Comparison of ENCODE assay signal across 33 cellular contexts in genomic region chr9:113978954-113979712, GRCh38.
DNase-seq lines count a peak whose midpoint lies in the region; FAIRE-seq and TF ChIP-seq lines count a peak whose summit lies in the region.
"Had no signal": no experiment of that assay in that cellular context is flagged by ENCODE, and none has a peak within 500 bp of the region (broad histone marks: within the 10 kb centered on the region; RNA-seq: fewer than 3 reads in every experiment).

No MANE protein-coding gene starts in this region.

- peak; percentile 84 for FAIRE-seq in astrocyte (lab: Jason Lieb, UNC)
- FAIRE-seq: GM12878, HepG2 had no signal

- H3K79me2 ChIP-seq in astrocyte (ENCODE audit: insufficient read depth, low read length), result peaks cover 37% of the 10 kb centered on the region
- H3K79me2 ChIP-seq: parathyroid adenoma had no signal

- no peak overlapping the region for H3K27ac ChIP-seq in astrocyte (ENCODE audit: low read depth, low read length)
- no peak overlapping the region for H3K27ac ChIP-seq in neuronal stem cell (replicated peaks; ENCODE audit: low read length)
- H3K27ac ChIP-seq: ascending aorta, C4-2B, heart left ventricle, lower lobe of right lung, parathyroid adenoma, right lobe of liver, SK-N-MC, upper lobe of left lung had no signal

- H2BK12ac ChIP-seq in neuronal stem cell (ENCODE audit: low read length), result no peak overlapping the region

- H3K27ac Mint-ChIP-seq in astrocyte (ENCODE audit: unreplicated experiment), result no peak overlapping the region
- H3K27ac Mint-ChIP-seq: activated CD4-positive, alpha-beta T cell treated with anti-CD3 and anti-CD28 coated beads for 36 hours; activated naive CD4-positive, alpha-beta T cell treated with anti-CD3 and anti-CD28 coated beads, Interleukin-2, amount 50 U/mL, for 72 hours; GM23338; nephron; stimulated activated effector memory CD8-positive, alpha-beta T cell treated with anti-CD3 and anti-CD28 coated beads, Interleukin-12 subunit alpha, Interleukin-12 subunit beta, amount 100 ng/mL, for 72 hours had no signal

- H3K4me3 Mint-ChIP-seq in astrocyte (ENCODE audit: unreplicated experiment), result no peak overlapping the region
- H3K4me3 Mint-ChIP-seq: activated CD4-positive, alpha-beta T cell treated with anti-CD3 and anti-CD28 coated beads for 36 hours; central memory CD8-positive, alpha-beta T cell; GM23338; nephron; stimulated activated effector memory CD8-positive, alpha-beta T cell treated with anti-CD3 and anti-CD28 coated beads, Interleukin-12 subunit alpha, Interleukin-12 subunit beta, amount 100 ng/mL, for 72 hours had no signal

- H3K9ac ChIP-seq in astrocyte (ENCODE audit: low read length), result no peak overlapping the region
- H3K9ac ChIP-seq in neuronal stem cell (ENCODE audit: low read depth, low read length, poor library complexity), result no peak overlapping the region
- H3K9ac ChIP-seq: parathyroid adenoma had no signal

- peak overlapping the region; percentile 41 for H3K4me2 ChIP-seq in astrocyte (ENCODE audit: low read length)
- no peak overlapping the region for H3K4me2 ChIP-seq in neuronal stem cell (ENCODE audit: insufficient read depth, low read length, poor library complexity, severe bottlenecking)
- H3K4me2 ChIP-seq: GM23338 had no signal

- H4K20me1 ChIP-seq in astrocyte (ENCODE audit: insufficient read depth, low read length), result peaks cover 89% of the 10 kb centered on the region

- H3K23ac ChIP-seq in neuronal stem cell (ENCODE audit: low read depth, low read length, poor library complexity), result no peak overlapping the region

- H3K9me3 ChIP-seq in astrocyte (ENCODE audit: insufficient read depth, low read depth, low read length) (no peaks in the 10 kb centered on the region), neuronal stem cell (replicated peaks in 1 of 2; ENCODE audit: control insufficient read depth in 2 of 2, insufficient read depth in 1 of 2, low read depth in 1 of 2, low read length in 2 of 2) (no peaks in the 10 kb centered on the region)
- H3K9me3 ChIP-seq: ascending aorta, heart left ventricle, lower lobe of right lung, mucosa of descending colon, right lobe of liver, upper lobe of left lung had no signal

- no peak overlapping the region for H4K8ac ChIP-seq in neuronal stem cell (ENCODE audit: low read depth, low read length)

- no peak overlapping the region for H2BK5ac ChIP-seq in neuronal stem cell (ENCODE audit: low read length)

- TF ChIP-seq CTCF in AG10803 (conservative IDR thresholded peaks at IDR 0.05; ENCODE audit: low read length) (no peak), HFF-Myc (IDR thresholded peaks at IDR 0.05; ENCODE audit: low read depth, low read length, missing control alignments) (no peak), astrocyte (IDR thresholded peaks at IDR 0.05; ENCODE audit: insufficient read depth, low read depth, low read length) (no peak)

- H3K79me1 ChIP-seq in neuronal stem cell (ENCODE audit: low read depth, low read length), result no peaks in the 10 kb centered on the region

- no peak overlapping the region for H2AK5ac ChIP-seq in neuronal stem cell (ENCODE audit: low read depth, low read length)

- H2BK15ac ChIP-seq in neuronal stem cell (ENCODE audit: low read length), result no peak overlapping the region

- H3K9me3 Mint-ChIP-seq in astrocyte (ENCODE audit: unreplicated experiment), result no peaks in the 10 kb centered on the region
- H3K9me3 Mint-ChIP-seq: activated naive CD4-positive, alpha-beta T cell treated with anti-CD3 and anti-CD28 coated beads, Interleukin-2, amount 50 U/mL, for 72 hours; central memory CD8-positive, alpha-beta T cell; GM23338; nephron; stimulated activated effector memory CD8-positive, alpha-beta T cell treated with anti-CD3 and anti-CD28 coated beads, Interleukin-12 subunit alpha, Interleukin-12 subunit beta, amount 100 ng/mL, for 72 hours had no signal

- no peak overlapping the region for H2AFZ ChIP-seq in astrocyte (ENCODE audit: low read depth, low read length)
- no peak overlapping the region for H2AFZ ChIP-seq in neuronal stem cell (ENCODE audit: low read length)
- H2AFZ ChIP-seq: GM23338, parathyroid adenoma had no signal

- H3K4me3 ChIP-seq in AG10803 (ENCODE audit: low read length), result no peak overlapping the region
- no peak overlapping the region for H3K4me3 ChIP-seq in HFF-Myc (replicated peaks; ENCODE audit: low read depth, low read length)
- no peak overlapping the region for H3K4me3 ChIP-seq in astrocyte (ENCODE audit: insufficient read depth, low read depth, low read length)
- H3K4me3 ChIP-seq in neuronal stem cell (ENCODE audit: low read length in 2 of 2), result no peak overlapping the region
- H3K4me3 ChIP-seq: ascending aorta, GM12878, GM23338, heart left ventricle, lower lobe of right lung, mucosa of descending colon, right lobe of liver, SK-N-MC, upper lobe of left lung had no signal

- H3K14ac ChIP-seq in neuronal stem cell (ENCODE audit: low read length), result no peak overlapping the region

- peaks cover 8% of the 10 kb centered on the region for H3K36me3 Mint-ChIP-seq in astrocyte (ENCODE audit: low read depth, unreplicated experiment)
- H3K36me3 Mint-ChIP-seq: activated naive CD4-positive, alpha-beta T cell treated with anti-CD3 and anti-CD28 coated beads, Interleukin-2, amount 50 U/mL, for 72 hours; stimulated activated effector memory CD8-positive, alpha-beta T cell treated with anti-CD3 and anti-CD28 coated beads, Interleukin-12 subunit alpha, Interleukin-12 subunit beta, amount 100 ng/mL, for 72 hours had no signal

- H2BK120ac ChIP-seq in neuronal stem cell (ENCODE audit: low read depth, low read length), result no peak overlapping the region

- DNase-seq in AG10803 (ENCODE audit: low read depth) (peak; percentile 46), HFF-Myc (ENCODE audit: extremely low read depth, low read depth) (peak; percentile 38), astrocyte (ENCODE audit: low read depth) (peak; percentile 42), glomerular visceral epithelial cell (ENCODE audit: extremely low spot score) (peak; percentile 16), SHP77 treated with DMSO at 0.1 percent for 48 hours (lab: John Stamatoyannopoulos, UW) (no peak), medulla oblongata (ENCODE audit: extremely low spot score) (no peak), neuronal stem cell (ENCODE audit: low spot score) (no peak), ecto neural progenitor cell (ENCODE audit: low spot score) (no peak)
- DNase-seq: activated CD4-positive, alpha-beta T cell treated with anti-CD3 and anti-CD28 coated beads for 36 hours; activated T-cell treated with anti-CD3 and anti-CD28 coated beads for 4 hours; DND-41; heart left ventricle; lower lobe of right lung; mucosa of descending colon; NCI-H1092 treated with DMSO at 0.1 percent for 48 hours; NCI-H1930; NCI-H526 treated with DMSO at 0.1 percent for 48 hours; right lobe of liver; stimulated activated CD4-positive, alpha-beta T cell treated with anti-CD3 and anti-CD28 coated beads, Interleukin-12 subunit alpha, Interleukin-12 subunit beta, amount 100 ng/mL, for 4 hours; stimulated activated CD4-positive, alpha-beta T cell treated with anti-CD3 and anti-CD28 coated beads, Interleukin-4, amount 100 ng/mL, for 1 hour; T-helper 2 cell; upper lobe of left lung had no signal

- H3K4ac ChIP-seq in neuronal stem cell (ENCODE audit: low read length), result no peak overlapping the region

- H3K36me3 ChIP-seq in astrocyte (ENCODE audit: insufficient read depth, low read length) (no peaks in the 10 kb centered on the region), neuronal stem cell (replicated peaks in 1 of 2; ENCODE audit: control insufficient read depth in 2 of 2, insufficient read depth in 2 of 2, low read length in 2 of 2) (peaks cover 0 to 23% of the 10 kb centered on the region in 2 donors)
- H3K36me3 ChIP-seq: ascending aorta, heart left ventricle, lower lobe of right lung, right lobe of liver, upper lobe of left lung had no signal

- WGBS in neuronal stem cell (ENCODE audit: extremely low coverage in 2 of 2, insufficient read length in 2 of 2, insufficient replicate concordance in 1 of 2), 2 donors, result no CpG with 5 or more reads among the region's 5 CpGs

- no peaks in the 10 kb centered on the region for H3K27me3 ChIP-seq in astrocyte (ENCODE audit: insufficient read depth, low read length)
- no peaks in the 10 kb centered on the region for H3K27me3 ChIP-seq in neuronal stem cell (ENCODE audit: control insufficient read depth in 3 of 3, insufficient read depth in 3 of 3, low read depth in 1 of 3, low read length in 3 of 3)
- H3K27me3 ChIP-seq: ascending aorta, heart left ventricle, right lobe of liver, upper lobe of left lung had no signal

- H3K27me3 Mint-ChIP-seq in astrocyte (ENCODE audit: low read depth, unreplicated experiment), result no peaks in the 10 kb centered on the region
- H3K27me3 Mint-ChIP-seq: activated CD4-positive, alpha-beta T cell treated with anti-CD3 and anti-CD28 coated beads for 36 hours had no signal

- no peak overlapping the region for H4K91ac ChIP-seq in neuronal stem cell (ENCODE audit: low read depth, low read length, poor library complexity)

- H3K18ac ChIP-seq in neuronal stem cell (ENCODE audit: low read length), result no peak overlapping the region

- H3K4me1 ChIP-seq in astrocyte (ENCODE audit: insufficient read depth, low read length) (peaks cover 14% of the 10 kb centered on the region), neuronal stem cell (ENCODE audit: control insufficient read depth in 2 of 2, insufficient read depth in 1 of 2, low read depth in 1 of 2, low read length in 2 of 2) (no peaks in the 10 kb centered on the region)
- H3K4me1 ChIP-seq: heart left ventricle, lower lobe of right lung, parathyroid adenoma, right lobe of liver had no signal

- peaks cover 6% of the 10 kb centered on the region for H3K4me1 Mint-ChIP-seq in astrocyte (ENCODE audit: low read depth, unreplicated experiment)
- H3K4me1 Mint-ChIP-seq: activated CD4-positive, alpha-beta T cell treated with anti-CD3 and anti-CD28 coated beads for 36 hours; central memory CD8-positive, alpha-beta T cell; stimulated activated effector memory CD8-positive, alpha-beta T cell treated with anti-CD3 and anti-CD28 coated beads, Interleukin-12 subunit alpha, Interleukin-12 subunit beta, amount 100 ng/mL, for 72 hours had no signal

Comparison
In these comparisons a context has a peak if more than half of its experiments do, and no peak if none do; other contexts are left out.
1. DNase-seq: peak in AG10803 (single experiment), HFF-Myc (single experiment), astrocyte (single experiment) and glomerular visceral epithelial cell (single experiment); none in SHP77 treated with DMSO at 0.1 percent for 48 hours (single experiment), medulla oblongata (single experiment), neuronal stem cell (single experiment) and ecto neural progenitor cell (single experiment).